27 cellular contexts compared by ENCODE assay signal in genomic region chr2:16978291-16978690, GRCh38.
"Had no signal": no experiment of that assay in that cellular context is flagged by ENCODE, and none has a peak within 500 bp of the region (broad histone marks: within the 10 kb centered on the region; RNA-seq: fewer than 3 reads in every experiment).

No MANE protein-coding gene starts in this region.

- H3K4me3 Mint-ChIP-seq: endodermal cell, memory B cell, naive B cell, type B pancreatic cell had no signal

- H3K36me3 Mint-ChIP-seq: memory B cell, naive B cell, type B pancreatic cell had no signal

- H3K27ac ChIP-seq: colonic mucosa, left ventricle myocardium inferior, lower lobe of right lung, neutrophil, psoas muscle, sigmoid colon, skin epidermis, stomach, uterus had no signal

- H3K27ac Mint-ChIP-seq: endodermal cell, memory B cell, naive B cell, type B pancreatic cell had no signal

- H3K27me3 ChIP-seq: colonic mucosa, neutrophil, sigmoid colon, stomach, uterus had no signal

- H3K4me1 ChIP-seq: colonic mucosa, left ventricle myocardium inferior, lower lobe of right lung, psoas muscle, sigmoid colon, stomach, uterus had no signal

- H3K4me1 Mint-ChIP-seq: endodermal cell had no signal

- DNase-seq: cerebellar nuclear complex; colonic mucosa; dermis blood vessel endothelial cell; endodermal cell; erythroblast; foreskin melanocyte; head of caudate nucleus; hippocampal formation; islet precursor cell; left ventricle myocardium inferior; lower lobe of right lung; midbrain; naive B cell; psoas muscle; retina; sigmoid colon; stimulated activated CD4-positive, alpha-beta T cell treated with anti-CD3 and anti-CD28 coated beads, Interleukin-2, amount 100 ng/mL, for 24 hours; stimulated activated CD4-positive, alpha-beta T cell treated with anti-CD3 and anti-CD28 coated beads, Interleukin-4, amount 100 ng/mL, for 4 hours; stimulated activated naive CD4-positive, alpha-beta T cell; stomach; substantia nigra; uterus had no signal

- H3K9me3 Mint-ChIP-seq: endodermal cell, memory B cell had no signal

- H3K9me3 ChIP-seq: colonic mucosa, left ventricle myocardium inferior, lower lobe of right lung, neutrophil, psoas muscle, sigmoid colon, stomach, uterus had no signal

- ATAC-seq: lower lobe of right lung, psoas muscle had no signal

- H3K36me3 ChIP-seq: colonic mucosa, left ventricle myocardium inferior, lower lobe of right lung, neutrophil, sigmoid colon, stomach, uterus had no signal

- FAIRE-seq: endothelial cell of umbilical vein had no signal

- H3K4me3 ChIP-seq: colonic mucosa, left ventricle myocardium inferior, lower lobe of right lung, psoas muscle, sigmoid colon, skin epidermis, stomach, uterus had no signal

- H3K27me3 Mint-ChIP-seq: memory B cell, naive B cell, type B pancreatic cell had no signal
